Comparison of ENCODE assay signal across 8 cellular contexts in the genomic region with DNA sequence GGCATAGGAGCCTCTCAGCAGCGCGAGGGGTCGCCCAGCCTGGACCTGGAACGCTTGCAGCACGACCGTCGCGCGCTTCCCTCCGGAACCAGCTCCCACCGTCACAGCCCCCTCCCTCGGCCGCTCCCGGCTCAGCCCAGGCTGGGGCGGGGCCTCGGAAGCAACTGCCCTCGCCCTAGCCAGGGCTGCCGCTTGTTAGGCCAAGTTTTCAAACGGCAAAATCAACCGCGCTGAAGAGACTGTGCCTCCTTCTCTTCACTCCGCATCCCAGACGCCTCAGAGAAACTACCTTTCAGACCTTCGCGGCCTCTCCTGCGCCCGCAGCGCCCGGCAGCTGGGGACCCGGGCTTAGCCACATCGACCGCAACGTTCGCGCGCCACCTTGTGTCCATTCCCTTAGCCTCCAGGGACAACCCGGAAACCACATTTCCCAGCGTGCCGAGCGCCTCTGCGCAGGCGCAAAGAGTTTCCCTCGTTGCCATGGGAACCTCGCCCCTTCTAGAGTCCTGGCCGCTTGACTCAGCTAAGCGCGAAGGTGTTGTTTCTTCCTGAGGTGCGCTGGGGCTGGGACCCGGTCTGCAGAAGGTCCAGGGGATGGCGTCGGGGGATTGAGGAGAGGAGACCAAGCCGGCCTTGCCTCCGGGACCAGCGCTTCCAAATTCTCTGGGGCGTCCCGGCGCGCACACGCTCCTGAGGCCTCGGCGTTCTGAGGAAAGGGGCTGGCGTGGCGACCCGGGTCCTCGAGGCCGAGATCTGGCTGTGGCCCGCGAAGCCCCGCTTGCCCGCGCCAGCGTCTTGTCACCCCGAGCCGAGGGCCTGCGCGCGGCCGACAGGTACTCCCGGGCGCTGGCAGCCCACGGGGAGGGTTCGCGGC. TPM values are rescaled to one million over a fixed set of nuclear protein-coding genes. Genes with fewer than 3 reads are reported as not detected.
DNase-seq lines count a peak whose midpoint lies in the region; ATAC-seq, FAIRE-seq and TF ChIP-seq lines count a peak whose summit lies in the region.

No MANE protein-coding gene starts in this region.

- no peaks in the 10 kb centered on the region for H3K36me3 ChIP-seq in endocrine pancreas (ENCODE audit: control insufficient read depth, insufficient read depth, low read length)

- H3K4me3 Mint-ChIP-seq in Calu3 (ENCODE audit: low read depth, unreplicated experiment): peak overlapping the region; percentile 99
- peak overlapping the region; percentile 90 for H3K4me3 Mint-ChIP-seq in activated CD8-positive, alpha-beta memory T cell treated with anti-CD3 and anti-CD28 coated beads, Interleukin-2, amount 10 ng/mL, durations not matched to agents 7 days and 5 days

- H3K4me1 Mint-ChIP-seq in Calu3 (ENCODE audit: low read depth, unreplicated experiment): peaks cover 30% of the 10 kb centered on the region
- peaks cover 24% of the 10 kb centered on the region for H3K4me1 Mint-ChIP-seq in activated CD8-positive, alpha-beta memory T cell treated with anti-CD3 and anti-CD28 coated beads, Interleukin-2, amount 10 ng/mL, durations not matched to agents 7 days and 5 days

- intact Hi-C loops in Calu3 (cut with micrococcal nuclease; ENCODE audit: unreplicated experiment): loop anchor here (1.0 kb wide), 1 partner anchor 55 kb away; no protein-coding TSS in a partner anchor

- peak; percentile 88 for TF ChIP-seq CTCF in Calu3 (IDR thresholded peaks at IDR 0.05; ENCODE audit: unreplicated experiment)

- H3K9me3 Mint-ChIP-seq in Calu3 (ENCODE audit: low read depth, unreplicated experiment): no peaks in the 10 kb centered on the region
- no peaks in the 10 kb centered on the region for H3K9me3 Mint-ChIP-seq in activated CD8-positive, alpha-beta memory T cell treated with anti-CD3 and anti-CD28 coated beads, Interleukin-2, amount 10 ng/mL, durations not matched to agents 7 days and 5 days (ENCODE audit: low read depth)

- peak overlapping the region; percentile 84 for H3K9ac ChIP-seq in endocrine pancreas (ENCODE audit: control insufficient read depth, insufficient read depth, low read length)

- no peaks in the 10 kb centered on the region for H3K9me3 ChIP-seq in endocrine pancreas (ENCODE audit: control insufficient read depth, low read length)

- DNase-seq in Calu3 (peak; percentile 97), HTR-8/SVneo (ENCODE audit: insufficient read length, low spot score) (peak; percentile 100), NOMO-1 (lab: John Stamatoyannopoulos, UW; ENCODE audit: unreplicated experiment in 2 of 2) (peak; percentile 93 to 96), mesenteric fat pad (ENCODE audit: low spot score) (peak; percentile 99)
- DNase-seq in activated CD8-positive, alpha-beta memory T cell treated with anti-CD3 and anti-CD28 coated beads, Interleukin-2, amount 10 ng/mL, durations not matched to agents 7 days and 5 days: peak; percentile 99
- DNase-seq in stimulated activated CD8-positive, alpha-beta memory T cell treated with anti-CD3 and anti-CD28 coated beads, Interleukin-15, amount 100 ng/mL, for 1 hour (ENCODE audit: low read depth): peak; percentile 99

- no peaks in the 10 kb centered on the region for H3K27me3 ChIP-seq in endocrine pancreas (ENCODE audit: control insufficient read depth, insufficient read depth, low read length)

- CTCF ChIA-PET in Calu3 (lab: Charles Lee): interaction anchor here (0.6 to 3.5 kb wide), 19 partner anchors 14 to 335 kb away, joined by 3 to 25 read pairs (median 5); a partner anchor contains a TSS
- CTCF ChIA-PET in activated CD8-positive, alpha-beta memory T cell treated with anti-CD3 and anti-CD28 coated beads, Interleukin-2, amount 10 ng/mL, durations not matched to agents 7 days and 5 days (lab: Charles Lee): interaction anchor here (0.6 to 11.0 kb wide), 40 partner anchors 8 to 235 kb away, joined by 3 to 153 read pairs (median 5); a partner anchor contains a TSS

- peak; percentile 69 for ATAC-seq in GM21367 (IDR thresholded peaks at IDR 0.05; ENCODE audit: unreplicated experiment)
- peak; percentile 90 for ATAC-seq in activated CD8-positive, alpha-beta memory T cell treated with anti-CD3 and anti-CD28 coated beads, Interleukin-2, amount 10 ng/mL, durations not matched to agents 7 days and 5 days

- H3K4me3 ChIP-seq in endocrine pancreas (ENCODE audit: control insufficient read depth, insufficient read depth, low read length): peak overlapping the region; percentile 48

- H3K27me3 Mint-ChIP-seq in Calu3 (ENCODE audit: unreplicated experiment): no peaks in the 10 kb centered on the region
- peaks cover 9% of the 10 kb centered on the region for H3K27me3 Mint-ChIP-seq in activated CD8-positive, alpha-beta memory T cell treated with anti-CD3 and anti-CD28 coated beads, Interleukin-2, amount 10 ng/mL, durations not matched to agents 7 days and 5 days

- peak; percentile 96 for FAIRE-seq in HTR-8/SVneo (lab: Jason Lieb, UNC)

- BruUV-seq in Calu3 (replicated peaks; lab: Mats Ljungman, UMichigan): no TSS peak

- peaks cover 39% of the 10 kb centered on the region for H3K36me3 Mint-ChIP-seq in Calu3 (ENCODE audit: insufficient read depth, unreplicated experiment)
- no peaks in the 10 kb centered on the region for H3K36me3 Mint-ChIP-seq in activated CD8-positive, alpha-beta memory T cell treated with anti-CD3 and anti-CD28 coated beads, Interleukin-2, amount 10 ng/mL, durations not matched to agents 7 days and 5 days

- H3K27ac Mint-ChIP-seq in Calu3 (ENCODE audit: unreplicated experiment): peak overlapping the region; percentile 93
- peak overlapping the region; percentile 98 for H3K27ac Mint-ChIP-seq in activated CD8-positive, alpha-beta memory T cell treated with anti-CD3 and anti-CD28 coated beads, Interleukin-2, amount 10 ng/mL, durations not matched to agents 7 days and 5 days

- H3K4me1 ChIP-seq in endocrine pancreas (ENCODE audit: control insufficient read depth, insufficient read depth, low read length): peaks cover 4% of the 10 kb centered on the region

RNA-seq across cellular contexts. Expression of a gene that starts 14.3 kb away (rescaled TPM):
- total RNA-seq in Calu3 (2022) (73.0 and 84.3 TPM in 2 replicates), mesenteric fat pad (19.9 TPM)
- total RNA-seq in activated CD8-positive, alpha-beta memory T cell treated with anti-CD3 and anti-CD28 coated beads, Interleukin-2, amount 10 ng/mL, durations not matched to agents 7 days and 5 days: 10 to 100 TPM; 10.7 to 26.4 TPM

RNA-seq across cellular contexts. Expression of a gene that starts 28.5 kb away (rescaled TPM):
- total RNA-seq in Calu3 (2022) (50.8 and 58.5 TPM in 2 replicates), mesenteric fat pad (42.5 TPM)
- 100 to 1,000 TPM; 148 to 172 TPM for total RNA-seq in activated CD8-positive, alpha-beta memory T cell treated with anti-CD3 and anti-CD28 coated beads, Interleukin-2, amount 10 ng/mL, durations not matched to agents 7 days and 5 days

RNA-seq across cellular contexts. Expression of a gene that starts 35.7 kb away (rescaled TPM):
- total RNA-seq in Calu3 (2022): 95.1 and 119 TPM in 2 replicates
- 10 to 100 TPM; 36.5 to 49.6 TPM for total RNA-seq in activated CD8-positive, alpha-beta memory T cell treated with anti-CD3 and anti-CD28 coated beads, Interleukin-2, amount 10 ng/mL, durations not matched to agents 7 days and 5 days
- total RNA-seq in mesenteric fat pad: 72.9 TPM

RNA-seq across cellular contexts. Expression of a gene that starts 51.3 kb away (rescaled TPM):
- total RNA-seq in Calu3 (2022) (69.8 and 71.3 TPM in 2 replicates), mesenteric fat pad (60.2 TPM)
- 100 to 1,000 TPM; 366 to 402 TPM for total RNA-seq in activated CD8-positive, alpha-beta memory T cell treated with anti-CD3 and anti-CD28 coated beads, Interleukin-2, amount 10 ng/mL, durations not matched to agents 7 days and 5 days

RNA-seq across cellular contexts. Expression of a gene that starts 55.8 kb away (rescaled TPM):
- total RNA-seq in Calu3 (2022) (7.1 and 7.5 TPM in 2 replicates), mesenteric fat pad (7.7 TPM)
- 1 to 10 TPM in 1 of 2 experiments, under 1 TPM in 1; 0.76 to 1.9 TPM for total RNA-seq in activated CD8-positive, alpha-beta memory T cell treated with anti-CD3 and anti-CD28 coated beads, Interleukin-2, amount 10 ng/mL, durations not matched to agents 7 days and 5 days

Comparison
In these comparisons a context has a peak if more than half of its experiments do, and no peak if none do; other contexts are left out.
1. Peak in every context shown above with its lines: DNase-seq, ATAC-seq and H3K4me3 ChIP-seq.